In the genomic region with DNA sequence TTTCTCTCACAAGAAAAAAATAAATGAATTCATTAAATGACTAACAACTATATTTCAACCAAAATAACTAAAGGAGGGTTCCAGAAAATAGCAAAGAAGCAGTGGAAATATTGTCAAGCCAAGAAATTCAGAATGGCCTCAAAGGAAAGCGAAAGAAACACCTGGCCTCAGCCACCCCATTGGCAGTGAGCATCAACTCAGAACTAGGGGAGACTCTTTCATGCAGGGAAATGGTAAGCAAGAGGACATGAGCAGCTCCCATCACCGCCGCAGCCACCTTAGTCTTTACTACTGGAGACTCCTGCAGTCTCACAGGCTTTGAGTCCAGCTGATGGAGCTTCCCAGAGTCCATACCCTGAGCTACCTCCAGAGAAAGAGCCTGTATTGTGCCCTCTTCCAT, we compare ENCODE assay signal across 36 cellular contexts.
"Had no signal": no experiment of that assay in that cellular context is flagged by ENCODE, and none has a peak within 500 bp of the region (broad histone marks: within the 10 kb centered on the region; RNA-seq: fewer than 3 reads in every experiment).

No MANE protein-coding gene starts in this region.

- H3K27me3 ChIP-seq: cardiac muscle cell had no signal

- DNase-seq: activated B cell treated with CpG ODN at 0.5 μM for 24 hours; activated CD4-positive, alpha-beta memory T cell treated with anti-CD3 and anti-CD28 coated beads for 36 hours; activated CD4-positive, alpha-beta T cell treated with anti-CD3 and anti-CD28 coated beads for 4 hours; activated CD4-positive, alpha-beta T cell treated with anti-CD3 and anti-CD28 coated beads, Interleukin-2, amount 10 ng/mL, durations not matched to agents 24 days and 14 days; activated CD4-positive, alpha-beta T cell treated with anti-CD3 and anti-CD28 coated beads, Interleukin-2, amount 50 U/mL, for 1 hour; activated CD4-positive, alpha-beta T cell treated with anti-CD3 and anti-CD28 coated beads, Interleukin-2, amount 50 U/mL, for 4 hours; activated CD4-positive, CD25-positive, alpha-beta regulatory T cell treated with anti-CD3 and anti-CD28 coated beads, Interleukin-2, amount 50 U/mL, for 72 hours; activated CD8-positive, alpha-beta memory T cell treated with anti-CD3 and anti-CD28 coated beads, Interleukin-2, amount 50 U/mL, for 4 hours; activated CD8-positive, alpha-beta T cell treated with anti-CD3 and anti-CD28 coated beads for 36 hours; activated effector memory CD4-positive, alpha-beta T cell treated with anti-CD3 and anti-CD28 coated beads, Interleukin-2, amount 50 U/mL, for 16 hours; activated gamma-delta T cell treated with Interleukin-2 at 50 U/mL for 16 hours; activated naive CD4-positive, alpha-beta T cell; activated naive CD4-positive, alpha-beta T cell treated with anti-CD3 and anti-CD28 coated beads for 36 hours; activated naive CD4-positive, alpha-beta T cell treated with anti-CD3 and anti-CD28 coated beads, Interleukin-2, amount 50 U/mL, for 16 hours; activated naive CD8-positive, alpha-beta T cell treated with anti-CD3 and anti-CD28 coated beads, Interleukin-2, amount 10 ng/mL, durations not matched to agents 7 days and 5 days; activated naive CD8-positive, alpha-beta T cell treated with anti-CD3 and anti-CD28 coated beads, Interleukin-2, amount 50 U/mL, for 24 hours; activated T-cell treated with anti-CD3 and anti-CD28 coated beads for 4 hours; activated T-cell treated with anti-CD3 and anti-CD28 coated beads, Interleukin-2, amount 50 U/mL, for 1 hour; activated T-cell treated with anti-CD3 and anti-CD28 coated beads, Interleukin-2, amount 50 U/mL, for 4 hours; activated T-cell treated with anti-CD3 and anti-CD28 coated beads, Interleukin-2, amount 50 U/mL, for 72 hours; amniotic stem cell; aorta; caudate nucleus; SW 1271; T-helper 1 cell; T-helper 2 cell; T-helper 9 cell had no signal

- H3K36me3 Mint-ChIP-seq: activated CD4-positive, alpha-beta memory T cell treated with anti-CD3 and anti-CD28 coated beads for 36 hours; activated naive CD8-positive, alpha-beta T cell treated with anti-CD3 and anti-CD28 coated beads, Interleukin-2, amount 10 ng/mL, durations not matched to agents 7 days and 5 days had no signal

- H3K9me3 Mint-ChIP-seq: activated naive CD8-positive, alpha-beta T cell treated with anti-CD3 and anti-CD28 coated beads, Interleukin-2, amount 10 ng/mL, durations not matched to agents 7 days and 5 days had no signal

- H3K27me3 Mint-ChIP-seq: activated CD4-positive, alpha-beta memory T cell treated with anti-CD3 and anti-CD28 coated beads for 36 hours; activated CD4-positive, alpha-beta T cell treated with anti-CD3 and anti-CD28 coated beads, Interleukin-2, amount 10 ng/mL, durations not matched to agents 24 days and 14 days; activated CD8-positive, alpha-beta T cell treated with anti-CD3 and anti-CD28 coated beads for 36 hours; activated naive CD8-positive, alpha-beta T cell treated with anti-CD3 and anti-CD28 coated beads, Interleukin-2, amount 10 ng/mL, durations not matched to agents 7 days and 5 days; activated naive CD8-positive, alpha-beta T cell treated with anti-CD3 and anti-CD28 coated beads, Interleukin-2, amount 50 U/mL, for 24 hours; activated T-helper 17 cell treated with anti-CD3 and anti-CD28 coated beads, Interleukin-2, amount 50 U/mL, for 72 hours; brain had no signal

- H3K27ac ChIP-seq: cardiac muscle cell, VCaP had no signal

- H3K36me3 ChIP-seq: cardiac muscle cell had no signal

- H3K4me3 ChIP-seq: cardiac muscle cell had no signal

- ATAC-seq: activated CD8-positive, alpha-beta T cell treated with anti-CD3 and anti-CD28 coated beads for 36 hours; activated naive CD4-positive, alpha-beta T cell treated with anti-CD3 and anti-CD28 coated beads, Interleukin-2, amount 50 U/mL, for 72 hours; activated naive CD8-positive, alpha-beta T cell treated with anti-CD3 and anti-CD28 coated beads, Interleukin-2, amount 50 U/mL, for 24 hours; activated T-cell treated with anti-CD3 and anti-CD28 coated beads, Interleukin-2, amount 50 U/mL, for 4 hours; activated T-cell treated with anti-CD3 and anti-CD28 coated beads, Interleukin-2, amount 50 U/mL, for 72 hours; activated T-helper 17 cell treated with anti-CD3 and anti-CD28 coated beads, Interleukin-2, amount 50 U/mL, for 72 hours had no signal

- H3K4me3 Mint-ChIP-seq: activated B cell treated with CpG ODN at 0.5 μM for 24 hours; activated CD4-positive, alpha-beta memory T cell treated with anti-CD3 and anti-CD28 coated beads for 36 hours; activated CD4-positive, alpha-beta T cell treated with anti-CD3 and anti-CD28 coated beads, Interleukin-2, amount 10 ng/mL, durations not matched to agents 24 days and 14 days; activated CD8-positive, alpha-beta T cell treated with anti-CD3 and anti-CD28 coated beads for 36 hours; activated naive CD4-positive, alpha-beta T cell treated with anti-CD3 and anti-CD28 coated beads for 36 hours; activated naive CD8-positive, alpha-beta T cell treated with anti-CD3 and anti-CD28 coated beads, Interleukin-2, amount 10 ng/mL, durations not matched to agents 7 days and 5 days; activated naive CD8-positive, alpha-beta T cell treated with anti-CD3 and anti-CD28 coated beads, Interleukin-2, amount 50 U/mL, for 24 hours; activated T-cell treated with anti-CD3 and anti-CD28 coated beads, Interleukin-2, amount 50 U/mL, for 4 hours; activated T-cell treated with anti-CD3 and anti-CD28 coated beads, Interleukin-2, amount 50 U/mL, for 72 hours; activated T-helper 1 cell treated with anti-CD3 and anti-CD28 coated beads, Interleukin-12 subunit alpha, Interleukin-12 subunit beta, Interleukin-2, Interleukin-4 antibody, amounts not matched to agents 30 ng/mL and 10 ng/mL and 1 ng/mL, durations not matched to agents 14 hours and 24 hours and 36 hours; activated T-helper 17 cell treated with anti-CD3 and anti-CD28 coated beads, Interleukin-2, amount 50 U/mL, for 72 hours; brain; T-helper 1 cell treated with Interleukin-12 subunit alpha and Interleukin-12 subunit beta and Interleukin-4 antibody, amounts not matched to agents 30 μg/mL and 1 μg/mL, for 36 hours; T-helper 2 cell treated with Interferon-gamma antibody and Interleukin-4, amounts not matched to agents 5 μg/mL and 100 μg/mL, for 36 hours had no signal

- FAIRE-seq: bronchial epithelial cell had no signal

- H3K4me1 Mint-ChIP-seq: activated B cell treated with CpG ODN at 0.5 μM for 24 hours; activated CD4-positive, alpha-beta T cell treated with anti-CD3 and anti-CD28 coated beads, Interleukin-2, amount 10 ng/mL, durations not matched to agents 24 days and 14 days; activated naive CD8-positive, alpha-beta T cell treated with anti-CD3 and anti-CD28 coated beads, Interleukin-2, amount 10 ng/mL, durations not matched to agents 7 days and 5 days; activated naive CD8-positive, alpha-beta T cell treated with anti-CD3 and anti-CD28 coated beads, Interleukin-2, amount 50 U/mL, for 24 hours; activated T-helper 17 cell treated with anti-CD3 and anti-CD28 coated beads, Interleukin-2, amount 50 U/mL, for 72 hours; brain had no signal

- H3K27ac Mint-ChIP-seq: activated B cell treated with CpG ODN at 0.5 μM for 24 hours; activated CD4-positive, alpha-beta memory T cell treated with anti-CD3 and anti-CD28 coated beads for 36 hours; activated CD4-positive, alpha-beta T cell treated with anti-CD3 and anti-CD28 coated beads, Interleukin-2, amount 10 ng/mL, durations not matched to agents 24 days and 14 days; activated CD8-positive, alpha-beta T cell treated with anti-CD3 and anti-CD28 coated beads for 36 hours; activated naive CD4-positive, alpha-beta T cell treated with anti-CD3 and anti-CD28 coated beads for 36 hours; activated naive CD4-positive, alpha-beta T cell treated with anti-CD3 and anti-CD28 coated beads, Interleukin-2, amount 50 U/mL, for 72 hours; activated naive CD8-positive, alpha-beta T cell treated with anti-CD3 and anti-CD28 coated beads, Interleukin-2, amount 10 ng/mL, durations not matched to agents 7 days and 5 days; activated naive CD8-positive, alpha-beta T cell treated with anti-CD3 and anti-CD28 coated beads, Interleukin-2, amount 50 U/mL, for 24 hours; activated T-cell treated with anti-CD3 and anti-CD28 coated beads, Interleukin-2, amount 50 U/mL, for 72 hours; activated T-helper 1 cell treated with anti-CD3 and anti-CD28 coated beads, Interleukin-12 subunit alpha, Interleukin-12 subunit beta, Interleukin-2, Interleukin-4 antibody, amounts not matched to agents 30 ng/mL and 10 ng/mL and 1 ng/mL, durations not matched to agents 14 hours and 24 hours and 36 hours; activated T-helper 17 cell treated with anti-CD3 and anti-CD28 coated beads, Interleukin-2, amount 50 U/mL, for 72 hours; brain; T-helper 1 cell treated with Interleukin-12 subunit alpha and Interleukin-12 subunit beta and Interleukin-4 antibody, amounts not matched to agents 30 μg/mL and 1 μg/mL, for 36 hours; T-helper 2 cell treated with Interferon-gamma antibody and Interleukin-4, amounts not matched to agents 5 μg/mL and 100 μg/mL, for 36 hours had no signal
